15 cellular contexts compared by ENCODE assay signal in genomic region chrX:149551245-149551938, GRCh38. TPM values are rescaled to one million over a fixed set of nuclear protein-coding genes. Genes with fewer than 3 reads are reported as not detected.
"Had no signal": no experiment of that assay in that cellular context is flagged by ENCODE, and none has a peak within 500 bp of the region (broad histone marks: within the 10 kb centered on the region; RNA-seq: fewer than 3 reads in every experiment).

No MANE protein-coding gene starts in this region.

RNA-seq across cellular contexts. Expression of gene HSFX3, which starts 1.7 kb away (rescaled TPM):
- total RNA-seq: activated CD4-positive, alpha-beta memory T cell treated with anti-CD3 and anti-CD28 coated beads, Interleukin-2, amount 10 ng/mL, durations not matched to agents 7 days and 5 days; activated CD4-positive, alpha-beta T cell treated with anti-CD3 and anti-CD28 coated beads, Interleukin-2, amount 10 ng/mL, durations not matched to agents 24 days and 14 days; activated naive CD8-positive, alpha-beta T cell treated with anti-CD3 and anti-CD28 coated beads for 36 hours; endodermal cell; esophagus squamous epithelium; gastroesophageal sphincter; left ventricle myocardium superior; mammary epithelial cell; mesothelial cell of epicardium; naive thymus-derived CD8-positive, alpha-beta T cell; omental fat pad; right lobe of liver; subcutaneous adipose tissue; upper lobe of left lung had no signal
- polyA plus RNA-seq: mammary epithelial cell; naive thymus-derived CD8-positive, alpha-beta T cell had no signal

RNA-seq across cellular contexts. Expression of gene MAGEA9B, which starts 35.9 kb away (rescaled TPM):
- total RNA-seq: activated CD4-positive, alpha-beta memory T cell treated with anti-CD3 and anti-CD28 coated beads, Interleukin-2, amount 10 ng/mL, durations not matched to agents 7 days and 5 days; activated CD4-positive, alpha-beta T cell treated with anti-CD3 and anti-CD28 coated beads, Interleukin-2, amount 10 ng/mL, durations not matched to agents 24 days and 14 days; activated naive CD8-positive, alpha-beta T cell treated with anti-CD3 and anti-CD28 coated beads for 36 hours; activated T-helper 2 cell treated with anti-CD3 and anti-CD28 coated beads, Interferon-gamma antibody, Interleukin-2, Interleukin-4, amounts not matched to agents 10 μg/mL and 5 μg/mL and 100 μg/mL, durations not matched to agents 14 hours and 24 hours and 36 hours; endodermal cell; esophagus squamous epithelium; gastroesophageal sphincter; left ventricle myocardium superior; mammary epithelial cell; mesothelial cell of epicardium; naive thymus-derived CD8-positive, alpha-beta T cell; omental fat pad; right lobe of liver; subcutaneous adipose tissue; upper lobe of left lung had no signal
- polyA plus RNA-seq: mammary epithelial cell; naive thymus-derived CD8-positive, alpha-beta T cell had no signal

RNA-seq across cellular contexts. Expression of gene HSFX2, which starts 43.7 kb away (rescaled TPM):
- total RNA-seq: activated CD4-positive, alpha-beta memory T cell treated with anti-CD3 and anti-CD28 coated beads, Interleukin-2, amount 10 ng/mL, durations not matched to agents 7 days and 5 days; activated CD4-positive, alpha-beta T cell treated with anti-CD3 and anti-CD28 coated beads, Interleukin-2, amount 10 ng/mL, durations not matched to agents 24 days and 14 days; activated naive CD8-positive, alpha-beta T cell treated with anti-CD3 and anti-CD28 coated beads for 36 hours; endodermal cell; gastroesophageal sphincter; left ventricle myocardium superior; mammary epithelial cell; mesothelial cell of epicardium; right lobe of liver had no signal
